In the genomic region with DNA sequence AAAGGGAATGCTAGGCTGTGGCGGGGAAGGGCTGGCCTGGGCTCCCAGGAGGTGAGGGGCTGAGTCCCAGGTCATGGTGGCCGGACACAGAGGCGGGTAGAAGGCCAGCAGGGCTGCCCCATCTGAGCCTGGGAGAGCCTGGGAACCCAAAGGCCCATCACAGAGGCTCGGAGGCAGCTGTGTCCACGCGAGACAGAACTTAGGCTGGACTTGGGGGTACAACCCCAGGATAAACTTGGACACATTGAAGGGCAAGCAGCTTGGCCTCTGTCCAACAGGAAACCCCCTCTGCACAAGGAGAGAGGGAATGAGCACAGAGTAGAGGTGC, we compare ENCODE assay signal across 8 cellular contexts.
DNase-seq lines count a peak whose midpoint lies in the region; ATAC-seq and TF ChIP-seq lines count a peak whose summit lies in the region.

No MANE protein-coding gene starts in this region.

- H3K27me3 Mint-ChIP-seq in T-cell = no peaks in the 10 kb centered on the region

- peak overlapping the region in 1 of 3 donors; percentile 45 for H3K9ac ChIP-seq in skeletal muscle tissue (ENCODE audit: low read depth in 1 of 3, low read length in 3 of 3)

- no peak for TF ChIP-seq CTCF in GM10248 (IDR thresholded peaks at IDR 0.05; ENCODE audit: control extremely low read depth, extremely low read depth, low read depth, missing control alignments)
- no peak for TF ChIP-seq CTCF in foreskin keratinocyte (conservative IDR thresholded peaks at IDR 0.05)

- H3K4me1 Mint-ChIP-seq in T-cell = peaks cover 89 to 90% (median 89%) of the 10 kb centered on the region in 3 donors

- H3K36me3 ChIP-seq in skeletal muscle tissue (ENCODE audit: control insufficient read depth in 3 of 3, insufficient read depth in 3 of 3, low read length in 3 of 3) = no peaks in the 10 kb centered on the region

- H3K36me3 Mint-ChIP-seq in T-cell = no peaks in the 10 kb centered on the region

- ATAC-seq in T-cell (replicated peaks in 1 of 4) (no peak), foreskin keratinocyte (no peak), HG03135 (IDR thresholded peaks at IDR 0.05; ENCODE audit: unreplicated experiment) (no peak)

- H3K27ac ChIP-seq in foreskin keratinocyte = peak overlapping the region; percentile 92
- H3K27ac ChIP-seq in skeletal muscle tissue (ENCODE audit: low read depth, low read length) = peak overlapping the region; percentile 42

- H3K9me3 ChIP-seq in skeletal muscle tissue (ENCODE audit: control insufficient read depth in 3 of 3, low read length in 3 of 3) = no peaks in the 10 kb centered on the region

- POLR2A ChIA-PET in GM10248 (lab: Yijun Ruan, JAX) = no interaction called here
- POLR2A ChIA-PET in T-cell (lab: Charles Lee) = interaction anchor here (0.6 to 2.5 kb wide), 11 partner anchors 44 to 165 kb away, joined by 3 to 7 read pairs (median 6); a partner anchor contains a TSS

- CTCF ChIA-PET in GM10248 (lab: Yijun Ruan, JAX) = interaction anchor here (1.4 to 12.5 kb wide), 4 partner anchors 10 to 354 kb away, joined by 3 to 169 read pairs (median 56); a partner anchor contains a TSS
- CTCF ChIA-PET in T-cell (lab: Charles Lee) = interaction anchor here (0.5 to 8.5 kb wide), 8 partner anchors 10 to 107 kb away, joined by 3 to 45 read pairs (median 6); a partner anchor contains a TSS

- peak overlapping the region; percentile 99 to 100 for H3K27ac Mint-ChIP-seq in T-cell

- no peaks in the 10 kb centered on the region for H3K9me3 Mint-ChIP-seq in T-cell

- H3K27me3 ChIP-seq in foreskin keratinocyte (no peaks in the 10 kb centered on the region), skeletal muscle tissue (ENCODE audit: control insufficient read depth in 3 of 3, insufficient read depth in 3 of 3, low read length in 3 of 3) (no peaks in the 10 kb centered on the region)

- DNase-seq in GM10248 (ENCODE audit: extremely low spot score) = peak; percentile 15
- DNase-seq in T-cell = peak in 1 of 34 experiments; percentile 28
- DNase-seq in foreskin keratinocyte = no peak
- no peak for DNase-seq in NCI-H2081 treated with DMSO at 0.1 percent for 48 hours (lab: John Stamatoyannopoulos, UW)
- DNase-seq in stimulated activated naive CD4-positive, alpha-beta T cell treated with Interleukin-2 at 50 U/mL for 16 hours (lab: John Stamatoyannopoulos, UW) = no peak
- no peak for DNase-seq in SW480 (ENCODE audit: low spot score)

- peak overlapping the region; percentile 18 to 63 (median 52) for H3K4me3 Mint-ChIP-seq in T-cell

- no peak overlapping the region for H3K4me3 ChIP-seq in skeletal muscle tissue (ENCODE audit: low read length in 3 of 3)

- H3K4me1 ChIP-seq in foreskin keratinocyte = peaks cover 13% of the 10 kb centered on the region
- peaks cover 28 to 45% (median 44%) of the 10 kb centered on the region in 3 donors for H3K4me1 ChIP-seq in skeletal muscle tissue (ENCODE audit: control insufficient read depth in 3 of 3, insufficient read depth in 3 of 3, low read length in 3 of 3)
